ENCODE assay signal across 1 cellular context in the genomic region with DNA sequence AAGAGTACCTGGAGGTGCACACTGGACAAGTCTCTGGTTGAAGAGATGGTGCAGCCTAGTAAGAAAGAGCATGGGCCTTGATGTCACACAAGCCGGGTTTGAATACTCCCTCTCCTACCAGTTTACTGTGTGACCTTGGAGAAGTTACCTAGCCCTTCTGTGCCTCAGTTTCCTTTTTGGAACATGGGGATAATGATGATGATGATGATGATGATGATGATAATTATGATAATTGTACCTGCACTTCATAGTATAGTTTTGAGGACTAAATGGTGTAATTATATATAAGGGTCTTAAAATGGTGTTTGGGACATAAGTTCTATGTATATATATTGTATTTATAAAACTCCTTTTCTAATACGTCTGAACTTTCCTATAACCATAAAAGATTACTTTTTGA.
TF ChIP-seq lines count a peak whose summit lies in the region.

No MANE protein-coding gene starts in this region.

TF ChIP-seq in SK-N-SH, 30 proteins besides CTCF, POLR2A, EP300 and RAD21 (continued from another document):
- TF ChIP-seq GATA2 (CRISPR knock-in tag; IDR thresholded peaks at IDR 0.05) (no peak), MAX (IDR thresholded peaks at IDR 0.05; ENCODE audit: low read depth) (no peak), JUND (IDR thresholded peaks at IDR 0.05) (no peak), GABPA (IDR thresholded peaks at IDR 0.05; ENCODE audit: low read depth) (no peak), SMC3 (IDR thresholded peaks at IDR 0.05; ENCODE audit: low read depth, low read length) (no peak), NRF1 (IDR thresholded peaks at IDR 0.05; ENCODE audit: low read depth, low read length) (no peak), SIN3A (IDR thresholded peaks at IDR 0.05; ENCODE audit: borderline replicate concordance, low read depth, low read length) (no peak)
